Comparison of ENCODE assay signal across 17 cellular contexts in genomic region chr10:110153396-110153795, GRCh38.
"Had no signal": no experiment of that assay in that cellular context is flagged by ENCODE, and none has a peak within 500 bp of the region (broad histone marks: within the 10 kb centered on the region; RNA-seq: fewer than 3 reads in every experiment).

No MANE protein-coding gene starts in this region.

- H3K9me3 Mint-ChIP-seq: activated CD4-positive, alpha-beta T cell treated with anti-CD3 and anti-CD28 coated beads, Interleukin-2, amount 10 ng/mL, durations not matched to agents 7 days and 5 days; activated naive CD8-positive, alpha-beta T cell treated with anti-CD3 and anti-CD28 coated beads for 36 hours; activated T-cell treated with anti-CD3 and anti-CD28 coated beads, Interleukin-2, amount 50 U/mL, for 72 hours had no signal

- H3K4me1 ChIP-seq: breast epithelium, left ventricle myocardium inferior had no signal

- H3K9me3 ChIP-seq: breast epithelium, esophagus squamous epithelium, heart right ventricle, left ventricle myocardium inferior, neutrophil, thyroid gland had no signal

- H3K27me3 ChIP-seq: breast epithelium, neutrophil, thyroid gland had no signal

- H3K36me3 Mint-ChIP-seq: activated naive CD8-positive, alpha-beta T cell treated with anti-CD3 and anti-CD28 coated beads for 36 hours had no signal

- H3K27ac ChIP-seq: breast epithelium, dorsolateral prefrontal cortex, esophagus squamous epithelium, heart right ventricle, left ventricle myocardium inferior, neutrophil, thyroid gland had no signal

- DNase-seq: activated CD4-positive, alpha-beta T cell treated with anti-CD3 and anti-CD28 coated beads, Interleukin-2, amount 10 ng/mL, durations not matched to agents 7 days and 5 days; activated CD4-positive, CD25-positive, alpha-beta regulatory T cell; activated gamma-delta T cell treated with Interleukin-2 at 50 U/mL for 16 hours; activated naive CD8-positive, alpha-beta T cell treated with anti-CD3 and anti-CD28 coated beads for 36 hours; activated T-cell treated with anti-CD3 and anti-CD28 coated beads, Interleukin-2, amount 50 U/mL, for 72 hours; anterior cingulate cortex; dorsolateral prefrontal cortex; esophagus squamous epithelium; foreskin fibroblast; heart right ventricle; kidney; left ventricle myocardium inferior; mesendoderm; stimulated activated CD4-positive, alpha-beta T cell treated with anti-CD3 and anti-CD28 coated beads, Interleukin-4, amount 100 ng/mL, for 4 hours; thyroid gland had no signal

- H3K4me3 Mint-ChIP-seq: activated CD4-positive, alpha-beta T cell treated with anti-CD3 and anti-CD28 coated beads, Interleukin-2, amount 10 ng/mL, durations not matched to agents 7 days and 5 days; activated naive CD8-positive, alpha-beta T cell treated with anti-CD3 and anti-CD28 coated beads for 36 hours; activated T-cell treated with anti-CD3 and anti-CD28 coated beads, Interleukin-2, amount 50 U/mL, for 72 hours had no signal

- H3K27ac Mint-ChIP-seq: activated CD4-positive, alpha-beta T cell treated with anti-CD3 and anti-CD28 coated beads, Interleukin-2, amount 10 ng/mL, durations not matched to agents 7 days and 5 days; activated naive CD8-positive, alpha-beta T cell treated with anti-CD3 and anti-CD28 coated beads for 36 hours; activated T-cell treated with anti-CD3 and anti-CD28 coated beads, Interleukin-2, amount 50 U/mL, for 72 hours had no signal

- H3K4me3 ChIP-seq: breast epithelium, dorsolateral prefrontal cortex, esophagus squamous epithelium, heart right ventricle, left ventricle myocardium inferior, thyroid gland had no signal

- ATAC-seq: activated T-cell treated with anti-CD3 and anti-CD28 coated beads, Interleukin-2, amount 50 U/mL, for 72 hours had no signal

- H3K36me3 ChIP-seq: breast epithelium, esophagus squamous epithelium, heart right ventricle, left ventricle myocardium inferior, neutrophil, thyroid gland had no signal
